ENCODE assay signal across 8 cellular contexts in genomic region chr6:80003841-80004198, GRCh38. TPM values are rescaled to one million over a fixed set of nuclear protein-coding genes. Genes with fewer than 3 reads are reported as not detected.
DNase-seq lines count a peak whose midpoint lies in the region; ATAC-seq and TF ChIP-seq lines count a peak whose summit lies in the region.

No MANE protein-coding gene starts in this region.

- H3K4me3 ChIP-seq in RWPE2 (ENCODE audit: severe bottlenecking) (peak overlapping the region; percentile 74), cardiac fibroblast (replicated peaks in 1 of 2; ENCODE audit: low read depth in 2 of 2, low read length in 2 of 2) (peak overlapping the region; percentile 88 to 89), left lung (peak overlapping the region; percentile 48 to 63), stomach (peak overlapping the region; percentile 61 to 90 (median 75))

- H3K27me3 ChIP-seq in RWPE2 (ENCODE audit: insufficient read depth, poor library complexity, severe bottlenecking) (no peaks in the 10 kb centered on the region), left lung (no peaks in the 10 kb centered on the region), stomach (no peaks in the 10 kb centered on the region)

- TF ChIP-seq POLR2A in GM18505 (IDR thresholded peaks at IDR 0.05; ENCODE audit: borderline replicate concordance, extremely low read depth, insufficient read depth, insufficient read length) (no peak), stomach (IDR thresholded peaks at IDR 0.05) (no peak)

- H3K27ac ChIP-seq in 22Rv1 (peak overlapping the region; percentile 89), RWPE2 (ENCODE audit: poor library complexity, severe bottlenecking) (peak overlapping the region; percentile 56), left lung (peak overlapping the region; percentile 85 to 91), stomach (peak overlapping the region; percentile 87 to 94 (median 91))

- TF ChIP-seq EP300 in stomach (IDR thresholded peaks at IDR 0.05): no peak

- H3K36me3 ChIP-seq in RWPE2 (ENCODE audit: low read depth) (peaks cover 32% of the 10 kb centered on the region), left lung (no peaks in the 10 kb centered on the region), stomach (no peaks in the 10 kb centered on the region)

- no peak for TF ChIP-seq CTCF in 22Rv1 (IDR thresholded peaks at IDR 0.05)
- TF ChIP-seq CTCF in RWPE2 (IDR thresholded peaks at IDR 0.05; ENCODE audit: poor library complexity, severe bottlenecking): no peak
- TF ChIP-seq CTCF in cardiac fibroblast (IDR thresholded peaks at IDR 0.05; ENCODE audit: low read depth, low read length): no peak
- no peak for TF ChIP-seq CTCF in left lung (IDR thresholded peaks at IDR 0.05)
- no peak for TF ChIP-seq CTCF in stomach (IDR thresholded peaks at IDR 0.05)

- intact Hi-C loops in left lung (cut with DNase I) (no loop called here), stomach (cut with DNase I; ENCODE audit: low total_unique reads) (no loop called here)

- peaks cover 9% of the 10 kb centered on the region for H3K4me1 ChIP-seq in RWPE2 (ENCODE audit: insufficient read depth, poor library complexity, severe bottlenecking)
- peaks cover 6 to 7% of the 10 kb centered on the region in 2 donors for H3K4me1 ChIP-seq in left lung
- peaks cover 9 to 20% (median 12%) of the 10 kb centered on the region in 4 donors for H3K4me1 ChIP-seq in stomach

- H3K9me3 ChIP-seq in RWPE2 (ENCODE audit: severe bottlenecking) (no peaks in the 10 kb centered on the region), left lung (no peaks in the 10 kb centered on the region), stomach (no peaks in the 10 kb centered on the region)

- WGBS in stomach, 5 donors: 1 to 3% (median 2%) methylated on average over 15 of the region's 15 CpGs

- DNase-seq in RWPE2 (ENCODE audit: low spot score): no peak
- DNase-seq in cardiac fibroblast (ENCODE audit: low read depth in 2 of 2): peak in 1 of 2 donors; percentile 55
- DNase-seq in left lung: peak in 1 of 2 donors; percentile 38
- no peak for DNase-seq in stomach
- no peak for DNase-seq in HCEC 1CT

- ATAC-seq in GM18505 (IDR thresholded peaks at IDR 0.05; ENCODE audit: unreplicated experiment) (peak; percentile 18), HG03378 (IDR thresholded peaks at IDR 0.05; ENCODE audit: unreplicated experiment) (peak; percentile 2), RWPE2 (ENCODE audit: low read depth) (no peak), left lung (peak; percentile 45)

RNA-seq across cellular contexts. Expression of gene TTK, which starts 0.6 kb away (rescaled TPM):
- total RNA-seq in left lung (1 to 10 TPM; 2.6 to 4.0 TPM), stomach (10 to 100 TPM in 1 of 5 donors, 1 to 10 TPM in 2, not detected in 2; 7.7 to 22.8 (median 9.2) TPM)
- 1 to 10 TPM; 1.5 to 3.5 (median 2.4) TPM for polyA plus RNA-seq in stomach

RNA-seq across cellular contexts. Expression of gene ELOVL4, which starts 56.5 kb away (rescaled TPM):
- under 1 TPM; 0.68 to 0.70 TPM for total RNA-seq in left lung
- total RNA-seq in stomach: 1 to 10 TPM in 4 of 5 donors, not detected in 1; 1.4 to 5.8 (median 3.8) TPM
- 1 to 10 TPM in 1 of 3 donors, under 1 TPM in 2; 0.12 to 1.9 (median 0.46) TPM for polyA plus RNA-seq in stomach
